Comparison of ENCODE assay signal across 20 cellular contexts in genomic region chr7:15175103-15175502, GRCh38.
"Had no signal": no experiment of that assay in that cellular context is flagged by ENCODE, and none has a peak within 500 bp of the region (broad histone marks: within the 10 kb centered on the region; RNA-seq: fewer than 3 reads in every experiment).

No MANE protein-coding gene starts in this region.

- H3K4me1 ChIP-seq: SJSA1 had no signal

- H3K9me3 ChIP-seq: SJSA1 had no signal

- DNase-seq: activated CD4-positive, alpha-beta memory T cell treated with anti-CD3 and anti-CD28 coated beads for 36 hours; activated CD4-positive, alpha-beta T cell treated with anti-CD3 and anti-CD28 coated beads, Interleukin-2, amount 10 ng/mL, durations not matched to agents 7 days and 5 days; activated CD4-positive, CD25-positive, alpha-beta regulatory T cell; activated CD8-positive, alpha-beta memory T cell treated with anti-CD3 and anti-CD28 coated beads for 24 hours; activated gamma-delta T cell; activated naive CD4-positive, alpha-beta T cell treated with anti-CD3 and anti-CD28 coated beads for 36 hours; activated T-cell treated with anti-CD3 and anti-CD28 coated beads, Interleukin-2, amount 50 U/mL, for 48 hours; brain microvascular endothelial cell; KG1; MV-4-11; NCI-H2171; NCI-H2227 treated with DMSO at 0.1 percent for 48 hours; NCI-H446 treated with DMSO at 0.1 percent for 48 hours; NCI-H524 treated with DMSO at 0.1 percent for 48 hours; NCI-H82; RPMI8226; T-helper 2 cell; T1000 had no signal

- H3K27ac ChIP-seq: brain microvascular endothelial cell, cardiac muscle cell, SJSA1 had no signal

- H3K36me3 ChIP-seq: brain microvascular endothelial cell, cardiac muscle cell, SJSA1 had no signal

- H3K4me3 ChIP-seq: cardiac muscle cell, SJSA1 had no signal

- H3K27me3 ChIP-seq: brain microvascular endothelial cell, cardiac muscle cell, SJSA1 had no signal
